ENCODE assay signal across 8 cellular contexts in the genomic region with DNA sequence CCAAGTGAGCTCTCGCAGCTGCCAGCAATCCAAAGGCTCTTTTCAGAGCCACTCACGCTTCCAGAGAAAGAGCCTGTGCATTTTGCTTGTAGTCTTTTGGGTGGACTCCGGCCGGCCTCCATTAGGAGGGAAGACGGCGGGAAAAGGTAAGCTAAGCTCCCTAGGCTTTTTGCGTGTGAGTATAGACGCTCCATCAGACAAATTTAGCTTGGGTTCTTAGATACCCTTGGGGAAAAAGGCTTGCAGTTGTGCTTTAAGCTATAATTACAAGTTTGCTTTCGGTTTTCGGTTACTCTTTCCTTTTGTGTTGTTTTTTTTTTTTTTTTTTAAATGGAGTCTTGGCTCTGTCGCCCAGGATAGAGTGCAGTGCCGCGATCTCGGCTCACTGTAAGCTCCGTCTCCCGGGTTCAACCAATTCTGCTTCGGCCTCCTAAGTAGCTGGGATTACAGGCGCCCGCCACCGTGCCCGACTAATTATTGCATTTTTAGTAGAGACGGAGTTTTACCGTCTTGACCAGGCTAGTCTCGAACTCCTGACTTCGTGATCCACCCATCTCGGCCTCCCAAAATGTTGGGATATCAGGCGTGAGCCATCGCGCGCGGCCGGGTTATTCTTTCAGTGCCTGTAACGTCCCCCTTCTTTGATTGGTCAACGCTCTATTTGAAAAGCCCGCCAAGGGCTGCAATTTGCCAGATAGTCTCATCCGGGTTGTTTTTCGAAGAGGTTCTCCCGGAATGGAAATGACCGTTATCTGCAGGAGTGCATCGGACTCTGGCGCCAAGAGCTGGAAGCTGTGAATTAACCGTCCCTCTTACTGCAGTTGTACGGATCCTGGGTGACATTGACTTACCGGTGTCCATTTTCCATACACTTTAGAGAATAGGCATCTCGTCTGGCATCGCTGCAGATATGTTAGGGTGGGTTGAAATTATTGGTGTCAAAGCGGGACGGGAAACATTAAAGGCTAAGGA. TPM values are rescaled to one million over a fixed set of nuclear protein-coding genes. Genes with fewer than 3 reads are reported as not detected.
A peak's percentile ranks its signal among the peaks of the same experiment; 100 is the strongest.
DNase-seq lines count a peak whose midpoint lies in the region; ATAC-seq and TF ChIP-seq lines count a peak whose summit lies in the region.

No MANE protein-coding gene starts in this region.

- TF ChIP-seq CTCF in coronary artery (IDR thresholded peaks at IDR 0.05): no peak

- peak overlapping the region; percentile 77 for H3K4me3 ChIP-seq in H7 (ENCODE audit: insufficient read depth, low read depth, low read length)
- peak overlapping the region; percentile 71 for H3K4me3 ChIP-seq in coronary artery

- no peak for ATAC-seq in GM18517 (IDR thresholded peaks at IDR 0.05; ENCODE audit: unreplicated experiment)

- H3K27ac ChIP-seq in coronary artery (peak overlapping the region; percentile 73 to 82), layer of hippocampus (ENCODE audit: low read depth, low read length) (peak overlapping the region; percentile 60)

- H3K27me3 ChIP-seq in H7 (ENCODE audit: control insufficient read depth, insufficient read depth, low read length): no peaks in the 10 kb centered on the region
- H3K27me3 ChIP-seq in layer of hippocampus (ENCODE audit: control insufficient read depth, insufficient read depth, low read length): peaks cover 15% of the 10 kb centered on the region

- DNase-seq in AG08395 (ENCODE audit: low spot score) (peak; percentile 93), H7 (peak; percentile 56), NCI-H345 treated with DMSO at 0.1 percent for 48 hours (lab: John Stamatoyannopoulos, UW; ENCODE audit: unreplicated experiment) (peak; percentile 95), coronary artery (ENCODE audit: low spot score) (peak; percentile 88)
- peak; percentile 56 for DNase-seq in activated CD4-positive, alpha-beta T cell treated with anti-CD3 and anti-CD28 coated beads for 1 hour
- peak; percentile 65 to 71 for DNase-seq in stimulated activated CD4-positive, alpha-beta T cell treated with anti-CD3 and anti-CD28 coated beads, Interleukin-15, amount 100 ng/mL, for 48 hours (ENCODE audit: low read depth in 2 of 2)

- no peaks in the 10 kb centered on the region for H3K36me3 ChIP-seq in H7 (replicated peaks; ENCODE audit: control insufficient read depth, insufficient read depth, low read length)

RNA-seq across cellular contexts. Expression of a gene that starts 18.1 kb away (rescaled TPM):
- not detected in 2 replicates for total RNA-seq in H7 (2014; rRNA removed; shearing (Covaris generic))
